23 cellular contexts compared by ENCODE assay signal in genomic region chr14:100017578-100017977, GRCh38.
"Had no signal": no experiment of that assay in that cellular context is flagged by ENCODE, and none has a peak within 500 bp of the region (broad histone marks: within the 10 kb centered on the region; RNA-seq: fewer than 3 reads in every experiment).

No MANE protein-coding gene starts in this region.

- H3K4me2 ChIP-seq: smooth muscle cell had no signal

- ATAC-seq: activated naive CD8-positive, alpha-beta T cell treated with anti-CD3 and anti-CD28 coated beads, Interleukin-2, amount 50 U/mL, for 24 hours; esophagus mucosa; right cardiac atrium; stimulated activated naive CD8-positive, alpha-beta T cell treated with anti-CD3 and anti-CD28 coated beads, Interleukin-15, Interleukin-2, amounts not matched to agents 100 U/mL and 50 U/mL, for 24 hours had no signal

- H3K36me3 ChIP-seq: left ventricle myocardium inferior, prostate gland, suprapubic skin had no signal

- H3K27ac Mint-ChIP-seq: activated naive CD4-positive, alpha-beta T cell treated with anti-CD3 and anti-CD28 coated beads for 36 hours; activated naive CD8-positive, alpha-beta T cell treated with anti-CD3 and anti-CD28 coated beads, Interleukin-2, amount 50 U/mL, for 24 hours; activated T-helper 2 cell treated with anti-CD3 and anti-CD28 coated beads, Interferon-gamma antibody, Interleukin-2, Interleukin-4, amounts not matched to agents 10 μg/mL and 5 μg/mL and 100 μg/mL, durations not matched to agents 14 hours and 24 hours and 36 hours; memory B cell had no signal

- H3K4me1 ChIP-seq: prostate gland had no signal

- H3K36me3 Mint-ChIP-seq: memory B cell had no signal

- H3K9me3 ChIP-seq: left ventricle myocardium inferior, prostate gland, suprapubic skin had no signal

- H3K4me3 ChIP-seq: dorsolateral prefrontal cortex, left ventricle myocardium inferior, prostate gland, smooth muscle cell, suprapubic skin had no signal

- H3K9me3 Mint-ChIP-seq: activated naive CD4-positive, alpha-beta T cell treated with anti-CD3 and anti-CD28 coated beads for 36 hours; activated naive CD8-positive, alpha-beta T cell treated with anti-CD3 and anti-CD28 coated beads, Interleukin-2, amount 50 U/mL, for 24 hours; activated T-helper 2 cell treated with anti-CD3 and anti-CD28 coated beads, Interferon-gamma antibody, Interleukin-2, Interleukin-4, amounts not matched to agents 10 μg/mL and 5 μg/mL and 100 μg/mL, durations not matched to agents 14 hours and 24 hours and 36 hours; memory B cell had no signal

- H3K27ac ChIP-seq: left ventricle myocardium inferior, prostate gland, suprapubic skin had no signal

- H3K4me3 Mint-ChIP-seq: activated naive CD4-positive, alpha-beta T cell treated with anti-CD3 and anti-CD28 coated beads for 36 hours; activated naive CD8-positive, alpha-beta T cell treated with anti-CD3 and anti-CD28 coated beads, Interleukin-2, amount 50 U/mL, for 24 hours; memory B cell had no signal

- H3K27me3 Mint-ChIP-seq: activated naive CD8-positive, alpha-beta T cell treated with anti-CD3 and anti-CD28 coated beads, Interleukin-2, amount 50 U/mL, for 24 hours had no signal

- H3K27me3 ChIP-seq: dorsolateral prefrontal cortex, suprapubic skin had no signal

- FAIRE-seq: endometrium had no signal

- DNase-seq: activated CD4-positive, alpha-beta T cell treated with anti-CD3 and anti-CD28 coated beads, Interleukin-2, amount 50 U/mL, for 4 hours; activated CD4-positive, CD25-positive, alpha-beta regulatory T cell treated with anti-CD3 and anti-CD28 coated beads, Interleukin-2, amount 50 U/mL, for 72 hours; activated naive CD4-positive, alpha-beta T cell treated with anti-CD3 and anti-CD28 coated beads for 36 hours; activated naive CD8-positive, alpha-beta T cell treated with anti-CD3 and anti-CD28 coated beads, Interleukin-2, amount 50 U/mL, for 24 hours; activated T-cell treated with anti-CD3 and anti-CD28 coated beads, Interleukin-2, amount 50 U/mL, for 1 hour; aorta; dorsolateral prefrontal cortex; glutamatergic neuron; hypothalamus; left ventricle myocardium inferior; right cardiac atrium; stimulated activated CD4-positive, alpha-beta T cell treated with anti-CD3 and anti-CD28 coated beads, Interleukin-4, amount 100 ng/mL, for 4 hours; stimulated activated CD8-positive, alpha-beta memory T cell treated with anti-CD3 and anti-CD28 coated beads, Interleukin-4, amount 100 ng/mL, for 48 hours; stimulated activated naive CD8-positive, alpha-beta T cell treated with anti-CD3 and anti-CD28 coated beads, Interleukin-15, Interleukin-2, amounts not matched to agents 100 U/mL and 50 U/mL, for 24 hours; T-helper 1 cell; trophoblast cell had no signal
